In genomic region chr9:16870606-16871357, GRCh38 we compare ENCODE assay signal across 8 cellular contexts. TPM values are rescaled to one million over a fixed set of nuclear protein-coding genes. Genes with fewer than 3 reads are reported as not detected.
A peak's percentile ranks its signal among the peaks of the same experiment; 100 is the strongest.
DNase-seq lines count a peak whose midpoint lies in the region; ATAC-seq and TF ChIP-seq lines count a peak whose summit lies in the region.

A gene with protein sequence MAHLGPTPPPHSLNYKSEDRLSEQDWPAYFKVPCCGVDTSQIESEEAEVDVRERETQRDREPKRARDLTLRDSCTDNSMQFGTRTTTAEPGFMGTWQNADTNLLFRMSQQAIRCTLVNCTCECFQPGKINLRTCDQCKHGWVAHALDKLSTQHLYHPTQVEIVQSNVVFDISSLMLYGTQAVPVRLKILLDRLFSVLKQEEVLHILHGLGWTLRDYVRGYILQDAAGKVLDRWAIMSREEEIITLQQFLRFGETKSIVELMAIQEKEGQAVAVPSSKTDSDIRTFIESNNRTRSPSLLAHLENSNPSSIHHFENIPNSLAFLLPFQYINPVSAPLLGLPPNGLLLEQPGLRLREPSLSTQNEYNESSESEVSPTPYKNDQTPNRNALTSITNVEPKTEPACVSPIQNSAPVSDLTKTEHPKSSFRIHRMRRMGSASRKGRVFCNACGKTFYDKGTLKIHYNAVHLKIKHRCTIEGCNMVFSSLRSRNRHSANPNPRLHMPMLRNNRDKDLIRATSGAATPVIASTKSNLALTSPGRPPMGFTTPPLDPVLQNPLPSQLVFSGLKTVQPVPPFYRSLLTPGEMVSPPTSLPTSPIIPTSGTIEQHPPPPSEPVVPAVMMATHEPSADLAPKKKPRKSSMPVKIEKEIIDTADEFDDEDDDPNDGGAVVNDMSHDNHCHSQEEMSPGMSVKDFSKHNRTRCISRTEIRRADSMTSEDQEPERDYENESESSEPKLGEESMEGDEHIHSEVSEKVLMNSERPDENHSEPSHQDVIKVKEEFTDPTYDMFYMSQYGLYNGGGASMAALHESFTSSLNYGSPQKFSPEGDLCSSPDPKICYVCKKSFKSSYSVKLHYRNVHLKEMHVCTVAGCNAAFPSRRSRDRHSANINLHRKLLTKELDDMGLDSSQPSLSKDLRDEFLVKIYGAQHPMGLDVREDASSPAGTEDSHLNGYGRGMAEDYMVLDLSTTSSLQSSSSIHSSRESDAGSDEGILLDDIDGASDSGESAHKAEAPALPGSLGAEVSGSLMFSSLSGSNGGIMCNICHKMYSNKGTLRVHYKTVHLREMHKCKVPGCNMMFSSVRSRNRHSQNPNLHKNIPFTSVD (minus strand): TSS chr9:16870670. CDS start chr9:16870648, 22 bp downstream.

- TF ChIP-seq POLR2A in esophagus squamous epithelium (IDR thresholded peaks at IDR 0.05), result no peak

- H3K27ac ChIP-seq in esophagus squamous epithelium (peak within 1 kb of the TSS; percentile 81 to 95 (median 92)), aorta (ENCODE audit: low read depth in 1 of 2, low read length in 2 of 2) (peak within 1 kb of the TSS in 1 of 2 donors; percentile 30)

- H3K27me3 ChIP-seq in esophagus squamous epithelium (peaks cover 0 to 27% (median 0%) of the 10 kb centered on the region in 4 donors), mucosa of stomach (ENCODE audit: control insufficient read depth, insufficient read depth, low read length) (peaks cover 19% of the 10 kb centered on the region), aorta (ENCODE audit: control insufficient read depth in 1 of 2, insufficient read depth in 2 of 2, low read length in 1 of 2) (no peaks in the 10 kb centered on the region)

- H3K9me3 Mint-ChIP-seq in activated naive CD4-positive, alpha-beta T cell treated with anti-CD3 and anti-CD28 coated beads, Interleukin-2, amount 50 U/mL, for 24 hours, result no peaks in the 10 kb centered on the region

- H3K36me3 ChIP-seq in esophagus squamous epithelium, result no peaks in the 10 kb centered on the region
- no peaks in the 10 kb centered on the region for H3K36me3 ChIP-seq in mucosa of stomach (ENCODE audit: control insufficient read depth, insufficient read depth, low read length)
- no peaks in the 10 kb centered on the region for H3K36me3 ChIP-seq in aorta (ENCODE audit: control insufficient read depth in 1 of 2, insufficient read depth in 2 of 2, low read length in 1 of 2)

- peaks cover 0 to 65% (median 0%) of the 10 kb centered on the region in 3 donors for H3K4me1 ChIP-seq in esophagus squamous epithelium
- peaks cover 8% of the 10 kb centered on the region for H3K4me1 ChIP-seq in mucosa of stomach (ENCODE audit: control insufficient read depth, insufficient read depth, low read length)
- H3K4me1 ChIP-seq in aorta (ENCODE audit: control insufficient read depth in 1 of 2, insufficient read depth in 2 of 2, low read length in 2 of 2), result no peaks in the 10 kb centered on the region

- no peak within 1 kb of the TSS for H3K27ac Mint-ChIP-seq in activated naive CD4-positive, alpha-beta T cell treated with anti-CD3 and anti-CD28 coated beads, Interleukin-2, amount 50 U/mL, for 24 hours

- 0 to 2% methylated on average over 5 to 16 of the region's 60 CpGs for WGBS in esophagus squamous epithelium, 2 donors
- WGBS in aorta, 2 donors, result 1% methylated on average over 53 to 60 of the region's 60 CpGs

- peaks cover 3% of the 10 kb centered on the region for H3K4me1 Mint-ChIP-seq in activated naive CD4-positive, alpha-beta T cell treated with anti-CD3 and anti-CD28 coated beads, Interleukin-2, amount 50 U/mL, for 24 hours

- no peak for TF ChIP-seq CTCF in esophagus squamous epithelium (IDR thresholded peaks at IDR 0.05)

- peak within 1 kb of the TSS; percentile 56 to 85 (median 82) for H3K4me3 ChIP-seq in esophagus squamous epithelium
- H3K4me3 ChIP-seq in mucosa of stomach (ENCODE audit: low read length), result peak within 1 kb of the TSS; percentile 17
- H3K4me3 ChIP-seq in aorta (ENCODE audit: low read length in 2 of 2), result peak within 1 kb of the TSS; percentile 73

- no peaks in the 10 kb centered on the region for H3K36me3 Mint-ChIP-seq in activated naive CD4-positive, alpha-beta T cell treated with anti-CD3 and anti-CD28 coated beads, Interleukin-2, amount 50 U/mL, for 24 hours

- DNase-seq in activated naive CD4-positive, alpha-beta T cell (lab: John Stamatoyannopoulos, UW), result no peak
- DNase-seq in SKM-1 (lab: John Stamatoyannopoulos, UW; ENCODE audit: unreplicated experiment) (peak; percentile 67), esophagus squamous epithelium (lab: John Stamatoyannopoulos, UW) (no peak), aorta (peak; percentile 81 to 87), NCI-H1930 (lab: John Stamatoyannopoulos, UW) (no peak)

- H3K9me3 ChIP-seq in esophagus squamous epithelium, result no peaks in the 10 kb centered on the region
- no peaks in the 10 kb centered on the region for H3K9me3 ChIP-seq in mucosa of stomach (ENCODE audit: control insufficient read depth, low read length)
- H3K9me3 ChIP-seq in aorta (ENCODE audit: control insufficient read depth, low read length), result no peaks in the 10 kb centered on the region

- intact Hi-C loops in esophagus squamous epithelium (cut with DNase I), result loop anchor here (10.0 kb wide), 2 partner anchors 124 to 136 kb away; no protein-coding TSS in a partner anchor
- intact Hi-C loops in aorta (cut with DNase I), result loop anchor here in 1 of 2 donors (5.0 to 10.0 kb wide), 3 partner anchors 117 to 676 kb away; no protein-coding TSS in a partner anchor

- ATAC-seq in aorta (ENCODE audit: low FRiP score) (peak; percentile 70), GM21576 (IDR thresholded peaks at IDR 0.05; ENCODE audit: unreplicated experiment) (no peak)

- H3K9ac ChIP-seq in mucosa of stomach (ENCODE audit: low read length), result peak within 1 kb of the TSS; percentile 66

- H3K4me3 Mint-ChIP-seq in activated naive CD4-positive, alpha-beta T cell treated with anti-CD3 and anti-CD28 coated beads, Interleukin-2, amount 50 U/mL, for 24 hours, result peak within 1 kb of the TSS; percentile 79

- H3K27me3 Mint-ChIP-seq in activated naive CD4-positive, alpha-beta T cell treated with anti-CD3 and anti-CD28 coated beads, Interleukin-2, amount 50 U/mL, for 24 hours, result peaks cover 19% of the 10 kb centered on the region

RNA-seq across cellular contexts. Expression of the gene that starts here (rescaled TPM):
- total RNA-seq in esophagus squamous epithelium (10 to 100 TPM in 2 of 4 donors, 1 to 10 TPM in 2; 3.6 to 41.8 (median 8.5) TPM), aorta (10 to 100 TPM; 22.0 to 69.0 TPM)
- under 1 TPM; 0.36 to 0.88 TPM for polyA plus RNA-seq in aorta

Comparison
In these comparisons a context has a peak if more than half of its experiments do, and no peak if none do; other contexts are left out.
1. DNase-seq: peak in SKM-1 (single experiment) and aorta (2 of 2); none in activated naive CD4-positive, alpha-beta T cell (0 of 4), esophagus squamous epithelium (single experiment) and NCI-H1930 (0 of 2).
2. H3K4me3 ChIP-seq: peak in every context shown above with its lines; median percentile 82 in esophagus squamous epithelium; 73 in aorta; 17 in mucosa of stomach.